Comparison of ENCODE assay signal across 11 cellular contexts in genomic region chr19:1472227-1473055, GRCh38. TPM values are rescaled to one million over a fixed set of nuclear protein-coding genes. Genes with fewer than 3 reads are reported as not detected.
DNase-seq lines count a peak whose midpoint lies in the region; ATAC-seq and TF ChIP-seq lines count a peak whose summit lies in the region.
"Had no signal": no experiment of that assay in that cellular context is flagged by ENCODE, and none has a peak within 500 bp of the region (broad histone marks: within the 10 kb centered on the region; RNA-seq: fewer than 3 reads in every experiment).

No MANE protein-coding gene starts in this region.

- H3K27ac ChIP-seq in caudate nucleus (ENCODE audit: low read depth, low read length) = peak overlapping the region; percentile 11
- H3K27ac ChIP-seq: ovary had no signal

- no peak for ATAC-seq in natural killer cell
- no peak for ATAC-seq in natural killer cell treated with Interleukin-12 subunit alpha and Interleukin-12 subunit beta and Interleukin-15 and Interleukin-18, amount 100 ng/mL, for 72 hours

- no peak for TF ChIP-seq CTCF in natural killer cell (IDR thresholded peaks at IDR 0.05)

- peak overlapping the region; percentile 70 for H3K4me3 Mint-ChIP-seq in natural killer cell
- H3K4me3 Mint-ChIP-seq in natural killer cell treated with Interleukin-12 subunit alpha and Interleukin-12 subunit beta and Interleukin-15 and Interleukin-18, amount 100 ng/mL, for 72 hours = no peak overlapping the region
- H3K4me3 Mint-ChIP-seq: T-helper 1 cell treated with Interleukin-12 subunit alpha and Interleukin-12 subunit beta and Interleukin-4 antibody, amounts not matched to agents 30 μg/mL and 1 μg/mL, for 36 hours had no signal

- no peak overlapping the region for H3K27ac Mint-ChIP-seq in natural killer cell
- H3K27ac Mint-ChIP-seq in natural killer cell treated with Interleukin-12 subunit alpha and Interleukin-12 subunit beta and Interleukin-15 and Interleukin-18, amount 100 ng/mL, for 72 hours = no peak overlapping the region
- H3K27ac Mint-ChIP-seq: T-helper 1 cell treated with Interleukin-12 subunit alpha and Interleukin-12 subunit beta and Interleukin-4 antibody, amounts not matched to agents 30 μg/mL and 1 μg/mL, for 36 hours had no signal

- H3K36me3 Mint-ChIP-seq in natural killer cell = no peaks in the 10 kb centered on the region
- no peaks in the 10 kb centered on the region for H3K36me3 Mint-ChIP-seq in natural killer cell treated with Interleukin-12 subunit alpha and Interleukin-12 subunit beta and Interleukin-15 and Interleukin-18, amount 100 ng/mL, for 72 hours

- DNase-seq in natural killer cell = no peak
- no peak for DNase-seq in natural killer cell treated with Interleukin-12 subunit alpha and Interleukin-12 subunit beta and Interleukin-15 and Interleukin-18, amount 100 ng/mL, for 72 hours (ENCODE audit: low spot score)
- DNase-seq in caudate nucleus (lab: John Stamatoyannopoulos, UW) = peak in 13 of 61 donors; percentile 11 to 79 (median 31)
- DNase-seq in superior temporal gyrus (ENCODE audit: extremely low spot score) = peak; percentile 14
- no peak for DNase-seq in ecto neural progenitor cell (ENCODE audit: low spot score)
- no peak for DNase-seq in NCI-H128 (lab: John Stamatoyannopoulos, UW; ENCODE audit: unreplicated experiment)
- DNase-seq: activated CD4-positive, alpha-beta T cell treated with anti-CD3 and anti-CD28 coated beads for 1 hour; NCI-H2029 treated with DMSO at 0.1 percent for 48 hours; ovary; stimulated activated naive B cell treated with anti-CD40 and anti-IgM and Interleukin-4, amounts not matched to agents 10 μg/mL and 1 μg/mL and 100 μg/mL, for 72 hours had no signal

- H3K4me1 Mint-ChIP-seq in natural killer cell = peaks cover 0 to 21% of the 10 kb centered on the region in 2 donors
- peaks cover 3 to 15% of the 10 kb centered on the region in 2 donors for H3K4me1 Mint-ChIP-seq in natural killer cell treated with Interleukin-12 subunit alpha and Interleukin-12 subunit beta and Interleukin-15 and Interleukin-18, amount 100 ng/mL, for 72 hours (ENCODE audit: low read depth in 2 of 2)

- peaks cover 0 to 5% of the 10 kb centered on the region in 2 donors for H3K27me3 Mint-ChIP-seq in natural killer cell (ENCODE audit: low read depth in 2 of 2)
- H3K27me3 Mint-ChIP-seq in natural killer cell treated with Interleukin-12 subunit alpha and Interleukin-12 subunit beta and Interleukin-15 and Interleukin-18, amount 100 ng/mL, for 72 hours = no peaks in the 10 kb centered on the region

- intact Hi-C loops in natural killer cell (cut with micrococcal nuclease) = no loop called here

- no peaks in the 10 kb centered on the region for H3K9me3 Mint-ChIP-seq in natural killer cell
- H3K9me3 Mint-ChIP-seq in natural killer cell treated with Interleukin-12 subunit alpha and Interleukin-12 subunit beta and Interleukin-15 and Interleukin-18, amount 100 ng/mL, for 72 hours = no peaks in the 10 kb centered on the region
- H3K9me3 Mint-ChIP-seq: stimulated activated naive B cell treated with anti-CD40 and anti-IgM and Interleukin-4, amounts not matched to agents 10 μg/mL and 1 μg/mL and 100 μg/mL, for 72 hours; T-helper 1 cell treated with Interleukin-12 subunit alpha and Interleukin-12 subunit beta and Interleukin-4 antibody, amounts not matched to agents 30 μg/mL and 1 μg/mL, for 36 hours had no signal

RNA-seq across cellular contexts. Expression of gene C19orf25, which starts 6.6 kb away (rescaled TPM):
- 10 to 100 TPM; 30.2 to 42.2 (median 34.3) TPM for total RNA-seq in natural killer cell
- 10 to 100 TPM; 45.1 to 58.4 TPM for total RNA-seq in natural killer cell treated with Interleukin-12 subunit alpha and Interleukin-12 subunit beta and Interleukin-15 and Interleukin-18, amount 100 ng/mL, for 72 hours

RNA-seq across cellular contexts. Expression of gene PCSK4, which starts 17.7 kb away (rescaled TPM):
- total RNA-seq in natural killer cell = 1 to 10 TPM; 4.1 to 6.0 (median 5.3) TPM
- total RNA-seq in natural killer cell treated with Interleukin-12 subunit alpha and Interleukin-12 subunit beta and Interleukin-15 and Interleukin-18, amount 100 ng/mL, for 72 hours = 1 to 10 TPM; 1.2 to 2.3 TPM

RNA-seq across cellular contexts. Expression of gene REEP6, which starts 18.5 kb away (rescaled TPM):
- total RNA-seq in natural killer cell = 1 to 10 TPM; 3.9 to 5.0 (median 4.3) TPM
- 1 to 10 TPM; 1.7 to 3.2 TPM for total RNA-seq in natural killer cell treated with Interleukin-12 subunit alpha and Interleukin-12 subunit beta and Interleukin-15 and Interleukin-18, amount 100 ng/mL, for 72 hours

RNA-seq across cellular contexts. Expression of gene APC2, which starts 22.5 kb away (rescaled TPM):
- total RNA-seq in natural killer cell = under 1 TPM; 0.14 to 0.58 (median 0.27) TPM
- total RNA-seq in natural killer cell treated with Interleukin-12 subunit alpha and Interleukin-12 subunit beta and Interleukin-15 and Interleukin-18, amount 100 ng/mL, for 72 hours = under 1 TPM; 0.05 to 0.17 TPM

RNA-seq across cellular contexts. Expression of gene RPS15, which starts 34.2 kb away (rescaled TPM):
- total RNA-seq in natural killer cell = 100 to 1,000 TPM; 731 to 872 (median 837) TPM
- total RNA-seq in natural killer cell treated with Interleukin-12 subunit alpha and Interleukin-12 subunit beta and Interleukin-15 and Interleukin-18, amount 100 ng/mL, for 72 hours = 1,000 to 10,000 TPM in 1 of 2 donors, 100 to 1,000 TPM in 1; 757 to 1,081 TPM
